Comparison of ENCODE assay signal across 14 cellular contexts in the genomic region with DNA sequence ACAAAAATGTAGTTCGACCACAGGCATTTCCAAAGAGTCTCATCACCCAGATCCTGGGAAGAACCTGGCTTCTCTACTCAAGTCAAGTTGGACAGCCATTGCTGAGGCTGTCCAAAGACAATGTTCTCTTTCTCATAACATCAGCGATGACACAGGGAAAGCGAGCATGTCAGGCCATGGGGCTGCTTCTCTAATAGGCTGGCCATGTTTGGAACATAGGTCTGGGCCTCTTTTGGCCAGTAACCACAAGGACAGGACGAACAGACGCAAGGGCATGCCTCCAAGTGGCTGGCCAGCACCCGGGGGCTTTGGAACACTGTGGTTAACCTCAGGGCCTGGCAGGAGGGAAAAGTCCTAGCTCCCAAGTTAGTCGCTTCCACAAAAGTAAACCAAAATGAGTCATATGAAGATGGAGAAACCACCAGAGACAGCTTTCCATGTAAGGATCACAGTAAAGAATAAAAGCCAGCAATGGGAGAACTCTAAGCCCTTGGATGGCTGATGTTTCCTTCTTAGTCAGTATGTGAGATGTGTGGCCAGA.
DNase-seq lines count a peak whose midpoint lies in the region; ATAC-seq, FAIRE-seq and TF ChIP-seq lines count a peak whose summit lies in the region.
"Had no signal": no experiment of that assay in that cellular context is flagged by ENCODE, and none has a peak within 500 bp of the region (broad histone marks: within the 10 kb centered on the region; RNA-seq: fewer than 3 reads in every experiment).

No MANE protein-coding gene starts in this region.

- H3K36me3 ChIP-seq in ACC112 (ENCODE audit: insufficient read depth, low read length) (no peaks in the 10 kb centered on the region), IMR-90 (ENCODE audit: control insufficient read depth, insufficient read depth, low read length) (no peaks in the 10 kb centered on the region), keratinocyte (ENCODE audit: control insufficient read depth in 2 of 2, extremely low read depth in 1 of 2, insufficient read depth in 2 of 2, low read length in 2 of 2) (no peaks in the 10 kb centered on the region)
- H3K36me3 ChIP-seq in effector memory CD4-positive, alpha-beta T cell (ENCODE audit: control insufficient read depth, insufficient read depth, low read length) = no peaks in the 10 kb centered on the region
- H3K36me3 ChIP-seq: neural progenitor cell had no signal

- H3K4me1 Mint-ChIP-seq in MCF 10A (ENCODE audit: insufficient read depth, unreplicated experiment) = peaks cover 76% of the 10 kb centered on the region
- H3K4me1 Mint-ChIP-seq in H9 = peaks cover 23 to 27% of the 10 kb centered on the region in 2 experiments
- H3K4me1 Mint-ChIP-seq: neural progenitor cell had no signal

- H3K56ac ChIP-seq in IMR-90 (ENCODE audit: extremely low read depth, insufficient read depth, low read length) (peak overlapping the region; percentile 54), H9 (ENCODE audit: insufficient read length, low read depth, low read length) (no peak overlapping the region)

- H3K9me3 ChIP-seq in IMR-90 (ENCODE audit: control insufficient read depth, insufficient read depth, low read length) (no peaks in the 10 kb centered on the region), keratinocyte (ENCODE audit: control insufficient read depth, low read depth, low read length) (no peaks in the 10 kb centered on the region), H9 (ENCODE audit: control insufficient read depth, low read depth, low read length) (no peaks in the 10 kb centered on the region)
- H3K9me3 ChIP-seq in effector memory CD4-positive, alpha-beta T cell (ENCODE audit: control insufficient read depth, low read length) = no peaks in the 10 kb centered on the region

- DNase-seq in IMR-90 (peak; percentile 97), MCF 10A (ENCODE audit: unreplicated experiment) (peak; percentile 94), keratinocyte (ENCODE audit: low read depth, low spot score) (no peak), H9 (no peak), T-helper 1 cell (no peak)
- DNase-seq in effector memory CD4-positive, alpha-beta T cell = no peak
- DNase-seq: AML-193, NCI-H446 treated with DMSO at 0.1 percent for 48 hours, T-helper 2 cell had no signal

- no peaks in the 10 kb centered on the region for H4K20me1 ChIP-seq in IMR-90 (ENCODE audit: insufficient read depth, low read length)
- no peaks in the 10 kb centered on the region for H4K20me1 ChIP-seq in keratinocyte (ENCODE audit: control insufficient read depth, extremely low read depth, insufficient read depth, low read length)
- H4K20me1 ChIP-seq in H9 (ENCODE audit: control insufficient read depth, insufficient read depth, insufficient read length) = no peaks in the 10 kb centered on the region

- no peak overlapping the region for H3T11ph ChIP-seq in H9 (ENCODE audit: low read length)

- H2AK5ac ChIP-seq in IMR-90 (ENCODE audit: low read depth, low read length) = peak overlapping the region; percentile 87
- H2AK5ac ChIP-seq in H9 (ENCODE audit: insufficient read length, low read length) = no peak overlapping the region

- H4K8ac ChIP-seq in IMR-90 (ENCODE audit: low read depth in 2 of 2, low read length in 2 of 2) (peak overlapping the region; percentile 24 to 69), H9 (replicated peaks; ENCODE audit: insufficient read length, low read depth, low read length) (no peak overlapping the region)

- H3K4ac ChIP-seq in IMR-90 (ENCODE audit: low read depth, low read length) (peak overlapping the region; percentile 82), H9 (ENCODE audit: low read depth, low read length) (no peak overlapping the region)

- H3K9me1 ChIP-seq in IMR-90 (ENCODE audit: insufficient read depth, low read length) (peaks cover 35% of the 10 kb centered on the region), keratinocyte (ENCODE audit: control insufficient read depth, extremely low read depth, insufficient read depth, low read length) (no peaks in the 10 kb centered on the region)

- H3K27ac Mint-ChIP-seq in MCF 10A (ENCODE audit: low read depth, unreplicated experiment) (peak overlapping the region; percentile 79), H9 (no peak overlapping the region)
- H3K27ac Mint-ChIP-seq: brain, IgD-negative memory B cell, neural progenitor cell had no signal

- H4K91ac ChIP-seq in IMR-90 (ENCODE audit: insufficient read depth, low read depth, low read length) (peak overlapping the region; percentile 83), H9 (ENCODE audit: insufficient read length, low read depth, low read length) (no peak overlapping the region)

- H3K9me3 Mint-ChIP-seq in MCF 10A (ENCODE audit: unreplicated experiment) = no peaks in the 10 kb centered on the region
- no peaks in the 10 kb centered on the region for H3K9me3 Mint-ChIP-seq in H9
- H3K9me3 Mint-ChIP-seq: IgD-negative memory B cell, neural progenitor cell had no signal

- H3K4me3 Mint-ChIP-seq in MCF 10A (ENCODE audit: unreplicated experiment) = no peak overlapping the region
- no peak overlapping the region for H3K4me3 Mint-ChIP-seq in H9
- H3K4me3 Mint-ChIP-seq: brain, IgD-negative memory B cell, neural progenitor cell had no signal

- ATAC-seq in IMR-90 (ENCODE audit: low read depth) (peak; percentile 65), GM21717 (IDR thresholded peaks at IDR 0.05; ENCODE audit: unreplicated experiment) (no peak)

- no peak for TF ChIP-seq POLR2A in IMR-90 (IDR thresholded peaks at IDR 0.05; ENCODE audit: low read depth, low read length)

- H2BK120ac ChIP-seq in IMR-90 (ENCODE audit: low read depth, low read length) (peak overlapping the region; percentile 75), H9 (ENCODE audit: low read depth, low read length, poor library complexity, severe bottlenecking) (no peak overlapping the region)

- H2AFZ ChIP-seq in ACC112 (ENCODE audit: low read length, unreplicated experiment) (peak overlapping the region; percentile 52), IMR-90 (replicated peaks; ENCODE audit: low read length, poor library complexity) (peak overlapping the region; percentile 33), keratinocyte (ENCODE audit: control insufficient read depth, low read length) (peak overlapping the region; percentile 14), H9 (ENCODE audit: low read length) (no peak overlapping the region)
- H2AFZ ChIP-seq: neural progenitor cell had no signal

- in situ Hi-C loops in IMR-90 (cut with MboI; ENCODE audit: low sequenced_read_pairs) = no loop called here

- POLR2A ChIA-PET in IMR-90 (lab: Charles Lee; ENCODE audit: unreplicated experiment) (interaction anchor here (0.6 to 2.5 kb wide), 4 partner anchors 10 to 203 kb away, joined by 3 to 17 read pairs (median 8); a partner anchor contains a TSS), MCF 10A (lab: Yijun Ruan, JAX) (interaction anchor here (0.9 to 1.7 kb wide), 8 partner anchors 10 to 202 kb away, joined by 3 to 5 read pairs (median 3); no protein-coding TSS in a partner anchor)

- H3K4me1 ChIP-seq in ACC112 (ENCODE audit: control insufficient read depth, insufficient read depth, low read length, unreplicated experiment) (peaks cover 54% of the 10 kb centered on the region), IMR-90 (ENCODE audit: control insufficient read depth, insufficient read depth, low read length) (peaks cover 40% of the 10 kb centered on the region), keratinocyte (ENCODE audit: control insufficient read depth, extremely low read depth, insufficient read depth, low read length) (peaks cover 45% of the 10 kb centered on the region), H9 (ENCODE audit: insufficient read depth, low read length) (no peaks in the 10 kb centered on the region; the same call in 1 of the 2 replicates)
- no peaks in the 10 kb centered on the region for H3K4me1 ChIP-seq in effector memory CD4-positive, alpha-beta T cell (ENCODE audit: control insufficient read depth, insufficient read depth, low read length, poor library complexity, severe bottlenecking)
- H3K4me1 ChIP-seq: neural progenitor cell had no signal

- H3K27me3 Mint-ChIP-seq in MCF 10A (ENCODE audit: insufficient read depth, unreplicated experiment) = no peaks in the 10 kb centered on the region
- H3K27me3 Mint-ChIP-seq in H9 (ENCODE audit: low read depth) = no peaks in the 10 kb centered on the region
- H3K27me3 Mint-ChIP-seq: brain had no signal

- dilution Hi-C loops in IMR-90 (cut with HindIII; ENCODE audit: low sequenced_read_pairs, unreplicated experiment) (no loop called here), keratinocyte (cut with MboI; ENCODE audit: extremely low pct_ligation_motif_present, low sequenced_read_pairs) (no loop called here)

- H4K5ac ChIP-seq in IMR-90 (ENCODE audit: low read depth, low read length) (peak overlapping the region; percentile 19), H9 (ENCODE audit: insufficient read length, low read depth, low read length) (no peak overlapping the region)

- H3K27ac ChIP-seq in ACC112 (ENCODE audit: low read depth, low read length) = peak overlapping the region; percentile 79
- peak overlapping the region; percentile 90 for H3K27ac ChIP-seq in IMR-90 (ENCODE audit: insufficient read depth, low read length)
- H3K27ac ChIP-seq in keratinocyte (ENCODE audit: control insufficient read depth, insufficient read depth, low read length) = peak overlapping the region; percentile 52
- H3K27ac ChIP-seq in effector memory CD4-positive, alpha-beta T cell (ENCODE audit: insufficient read depth, low read length, poor library complexity, severe bottlenecking) = no peak overlapping the region
- H3K27ac ChIP-seq in H9 (ENCODE audit: insufficient read length, low read depth, low read length) = no peak overlapping the region
- H3K27ac ChIP-seq: neural progenitor cell had no signal

- BruUV-seq in IMR-90 (replicated peaks; lab: Mats Ljungman, UMichigan) (no TSS peak), MCF 10A (replicated peaks; lab: Mats Ljungman, UMichigan) (no TSS peak)

- H2BK5ac ChIP-seq in IMR-90 (ENCODE audit: low read depth, low read length, poor library complexity, severe bottlenecking) (peak overlapping the region; percentile 97), H9 (ENCODE audit: insufficient read length, low read length) (no peak overlapping the region)

- H3K23ac ChIP-seq in IMR-90 (ENCODE audit: low read depth, low read length) = peak overlapping the region; percentile 60
- H3K23ac ChIP-seq in H9 (ENCODE audit: insufficient read length, low read depth, low read length) = no peak overlapping the region

- TF ChIP-seq CTCF in IMR-90 (conservative IDR thresholded peaks at IDR 0.05; ENCODE audit: low read depth, low read length) (no peak), MCF 10A (IDR thresholded peaks at IDR 0.05; ENCODE audit: unreplicated experiment) (no peak), keratinocyte (optimal IDR thresholded peaks at IDR 0.05 in 1 of 3, IDR thresholded peaks at IDR 0.05 in 1 of 3, conservative IDR thresholded peaks at IDR 0.05 in 1 of 3; ENCODE audit: extremely low read depth in 1 of 3, insufficient read depth in 2 of 3, low read length in 3 of 3) (no peak), H9 (conservative IDR thresholded peaks at IDR 0.05) (no peak)

- H3K79me1 ChIP-seq in IMR-90 (ENCODE audit: low read depth in 1 of 2, low read length in 2 of 2) (peaks cover 0 to 4% of the 10 kb centered on the region in 2 experiments; a peak in 1 of 4 replicates), H9 (ENCODE audit: insufficient read depth, low read depth, low read length, poor library complexity, severe bottlenecking) (no peaks in the 10 kb centered on the region)

- no peak overlapping the region for H3K9ac ChIP-seq in IMR-90 (ENCODE audit: low read depth, low read length)
- H3K9ac ChIP-seq in keratinocyte (ENCODE audit: control insufficient read depth, extremely low read depth, insufficient read depth, low read length) = no peak overlapping the region
- H3K9ac ChIP-seq in H9 (ENCODE audit: extremely low read depth, insufficient read length, low read length) = no peak overlapping the region
- H3K9ac ChIP-seq: neural progenitor cell had no signal

- peak overlapping the region; percentile 83 for H2BK20ac ChIP-seq in IMR-90 (ENCODE audit: low read depth, low read length)
- no peak overlapping the region for H2BK20ac ChIP-seq in H9 (ENCODE audit: low read depth, low read length, poor library complexity, severe bottlenecking)

- H3K14ac ChIP-seq in IMR-90 (replicated peaks; ENCODE audit: low read depth, low read length) = peak overlapping the region; percentile 30; the same call in 1 of the 2 replicates
- H3K14ac ChIP-seq in H9 (ENCODE audit: insufficient read depth, low read length) = no peak overlapping the region

- H3K4me2 ChIP-seq in IMR-90 (ENCODE audit: low read depth, low read length) (peak overlapping the region; percentile 1; the same call in 1 of the 2 replicates), keratinocyte (ENCODE audit: control insufficient read depth, extremely low read depth, insufficient read depth, low read depth, low read length) (peak overlapping the region; percentile 34), H9 (ENCODE audit: insufficient read depth, insufficient read length, low read length) (no peak overlapping the region)
- H3K4me2 ChIP-seq: neural progenitor cell had no signal

- CTCF ChIA-PET in IMR-90 (lab: Yijun Ruan, JAX) (interaction anchor here (1.0 kb wide), 1 partner anchor 41 kb away, joined by 3 read pairs; no protein-coding TSS in a partner anchor), MCF 10A (lab: Yijun Ruan, JAX) (interaction anchor here (0.5 to 1.6 kb wide), 9 partner anchors 18 to 263 kb away, joined by 3 to 5 read pairs (median 3); no protein-coding TSS in a partner anchor)

- no peak overlapping the region for H2BK12ac ChIP-seq in H9 (ENCODE audit: insufficient read length, low read depth, low read length)

- intact Hi-C loops in IMR-90 (cut with micrococcal nuclease) = no loop called here
- intact Hi-C loops in MCF 10A (cut with micrococcal nuclease) = loop anchor here (2.0 to 5.0 kb wide), 3 partner anchors 63 to 142 kb away; no protein-coding TSS in a partner anchor

- H3K18ac ChIP-seq in IMR-90 (ENCODE audit: low read depth, low read length) (peak overlapping the region; percentile 43), H9 (ENCODE audit: insufficient read length, low read depth, low read length) (no peak overlapping the region)

- H3K79me2 ChIP-seq in ACC112 (ENCODE audit: control insufficient read depth, insufficient read depth, low read length, unreplicated experiment) (no peaks in the 10 kb centered on the region), keratinocyte (ENCODE audit: control insufficient read depth, insufficient read depth, low read length) (no peaks in the 10 kb centered on the region), H9 (ENCODE audit: insufficient read depth, low read length) (no peaks in the 10 kb centered on the region)

- H3K36me3 Mint-ChIP-seq in MCF 10A (ENCODE audit: insufficient read depth, unreplicated experiment) (peaks cover 4% of the 10 kb centered on the region), H9 (ENCODE audit: insufficient read depth in 1 of 3, low read depth in 3 of 3) (no peaks in the 10 kb centered on the region)
- H3K36me3 Mint-ChIP-seq: brain, IgD-negative memory B cell, neural progenitor cell had no signal

- H2AK9ac ChIP-seq in IMR-90 (replicated peaks; ENCODE audit: low read depth, low read length, poor library complexity) = no peak overlapping the region

- TF ChIP-seq RAD21 in IMR-90 (IDR thresholded peaks at IDR 0.05; ENCODE audit: low read length) = 0 out of 2 replicates have a peak, but pooled peaks have one; percentile 11

- 60% methylated on average over 1 of the region's 7 CpGs; no CpG with 5 or more reads in 1 of the 2 experiments for WGBS in IMR-90 (ENCODE audit: extremely low coverage in 2 of 2, insufficient read length in 1 of 2), 2 experiments
- WGBS in H9 (ENCODE audit: extremely low coverage, insufficient read length, low lambda C conversion rate) = no CpG with 5 or more reads among the region's 7 CpGs

- peak; percentile 81 for FAIRE-seq in keratinocyte (lab: Jason Lieb, UNC)

- no peaks in the 10 kb centered on the region for H3K27me3 ChIP-seq in ACC112 (ENCODE audit: insufficient read depth, low read length)
- no peaks in the 10 kb centered on the region for H3K27me3 ChIP-seq in IMR-90 (ENCODE audit: control insufficient read depth, insufficient read depth, low read length)
- no peaks in the 10 kb centered on the region for H3K27me3 ChIP-seq in keratinocyte (ENCODE audit: control insufficient read depth, extremely low read depth, insufficient read depth, low read length)
- H3K27me3 ChIP-seq in effector memory CD4-positive, alpha-beta T cell (replicated peaks; ENCODE audit: control insufficient read depth, insufficient read depth, low read length, poor library complexity, severe bottlenecking) = no peaks in the 10 kb centered on the region
- no peaks in the 10 kb centered on the region for H3K27me3 ChIP-seq in H9 (ENCODE audit: insufficient read depth, low read length)
- H3K27me3 ChIP-seq: neural progenitor cell had no signal

- H3K23me2 ChIP-seq in H9 (ENCODE audit: insufficient read length, low read depth, low read length, poor library complexity, severe bottlenecking) = no peaks in the 10 kb centered on the region

- no peak overlapping the region for H3K4me3 ChIP-seq in ACC112 (ENCODE audit: low read depth, low read length)
- no peak overlapping the region for H3K4me3 ChIP-seq in IMR-90 (ENCODE audit: insufficient read depth, low read depth, low read length)
- no peak overlapping the region for H3K4me3 ChIP-seq in keratinocyte (ENCODE audit: control insufficient read depth in 2 of 3, extremely low read depth in 1 of 3, insufficient read depth in 2 of 3, low read depth in 1 of 3, low read length in 3 of 3)
- no peak overlapping the region for H3K4me3 ChIP-seq in effector memory CD4-positive, alpha-beta T cell (ENCODE audit: insufficient read depth, low read depth, low read length, poor library complexity, severe bottlenecking)
- H3K4me3 ChIP-seq: neural progenitor cell had no signal

- H2BK15ac ChIP-seq in IMR-90 (ENCODE audit: low read depth, low read length) = peak overlapping the region; percentile 84; the same call in 2 of the 3 replicates
- H2BK15ac ChIP-seq in H9 (ENCODE audit: low read depth, low read length) = no peak overlapping the region

Comparison
In these comparisons a context has a peak if more than half of its experiments do, and no peak if none do; other contexts are left out.
1. H3K27ac ChIP-seq: peak in ACC112 (single experiment), IMR-90 (single experiment) and keratinocyte (single experiment); none in effector memory CD4-positive, alpha-beta T cell (single experiment) and H9 (single experiment).
2. DNase-seq: peak in IMR-90 (single experiment) and MCF 10A (single experiment); none in keratinocyte (single experiment), effector memory CD4-positive, alpha-beta T cell (0 of 3), H9 (single experiment) and T-helper 1 cell (0 of 5).